In the genomic region with DNA sequence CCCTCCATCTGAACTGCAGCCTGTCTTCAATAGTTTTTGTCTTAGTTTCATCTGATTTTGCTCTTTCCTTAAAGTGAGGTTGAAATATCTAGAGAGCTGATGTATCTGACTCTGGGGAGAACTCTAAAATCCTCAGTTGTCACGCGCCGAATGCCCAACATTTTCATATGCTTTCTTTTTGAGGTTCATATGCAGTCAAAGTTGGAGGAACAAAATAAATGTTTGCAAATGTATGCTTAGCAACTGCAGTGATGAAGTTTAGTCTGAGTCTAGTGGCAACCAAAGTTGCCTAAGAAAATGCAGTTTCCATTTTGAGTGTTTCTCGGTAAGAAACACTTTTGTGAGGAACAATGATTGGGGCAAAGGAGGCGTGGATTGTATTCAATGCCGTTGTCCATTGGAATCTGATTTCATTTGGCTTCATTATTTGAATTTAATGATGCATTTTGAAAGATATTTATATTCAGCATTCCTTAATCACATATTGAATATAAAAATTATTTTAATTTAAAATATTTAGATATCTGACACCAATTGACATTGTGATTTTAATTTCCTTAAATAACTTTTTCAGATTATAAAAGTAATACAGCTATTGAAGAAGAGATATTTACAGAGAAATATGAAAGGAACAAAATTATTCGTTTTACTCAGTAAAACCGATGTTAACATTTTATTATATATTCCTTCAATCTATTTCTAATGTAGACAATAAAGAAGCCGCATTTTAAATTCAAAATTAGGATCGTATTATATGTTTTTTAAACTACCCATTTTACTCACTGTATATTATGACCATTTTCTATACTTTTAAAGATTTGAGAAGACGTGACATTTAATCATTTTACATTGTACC, we compare ENCODE assay signal across 15 cellular contexts.
DNase-seq lines count a peak whose midpoint lies in the region; ATAC-seq, FAIRE-seq and TF ChIP-seq lines count a peak whose summit lies in the region.
"Had no signal": no experiment of that assay in that cellular context is flagged by ENCODE, and none has a peak within 500 bp of the region (broad histone marks: within the 10 kb centered on the region; RNA-seq: fewer than 3 reads in every experiment).

No MANE protein-coding gene starts in this region.

- H3K4me2 ChIP-seq in A549 = no peak overlapping the region
- H3K4me2 ChIP-seq in KMS-11 = peak overlapping the region; percentile 52

- H3K36me3 ChIP-seq in KMS-11 (ENCODE audit: insufficient read depth) = no peaks in the 10 kb centered on the region
- H3K36me3 ChIP-seq: esophagus muscularis mucosa, vagina had no signal

- H4K20me1 ChIP-seq in KMS-11 (ENCODE audit: insufficient read depth) = no peaks in the 10 kb centered on the region

- TF ChIP-seq RAD21 in A549 (conservative IDR thresholded peaks at IDR 0.05 in 1 of 2, IDR thresholded peaks at IDR 0.05 in 1 of 2) = no peak

- no peaks in the 10 kb centered on the region for H3K27me3 ChIP-seq in KMS-11 (ENCODE audit: insufficient read depth, low read depth)
- H3K27me3 ChIP-seq: esophagus muscularis mucosa, vagina had no signal

- H3K4me3 ChIP-seq in A549 = no peak overlapping the region
- no peak overlapping the region for H3K4me3 ChIP-seq in KMS-11 (IDR thresholded peaks at IDR 0.05; ENCODE audit: insufficient read depth, low read depth, low read length)
- H3K4me3 ChIP-seq: esophagus muscularis mucosa, vagina had no signal

- 76% methylated on average over 11 of the region's 11 CpGs for WGBS in A549 (ENCODE audit: missing lambda C conversion rate)

- H3K4me1 ChIP-seq in A549 = no peaks in the 10 kb centered on the region
- H3K4me1 ChIP-seq in KMS-11 (ENCODE audit: low read depth, poor library complexity, severe bottlenecking) = peaks cover 54% of the 10 kb centered on the region

- H3K79me2 ChIP-seq in KMS-11 (ENCODE audit: insufficient read depth, low read depth) = no peaks in the 10 kb centered on the region

- H3K27ac ChIP-seq in A549 = no peak overlapping the region
- peak overlapping the region; percentile 86 for H3K27ac ChIP-seq in KMS-11
- H3K27ac ChIP-seq in caudate nucleus (ENCODE audit: low read depth, low read length) = peak overlapping the region; percentile 2
- H3K27ac ChIP-seq: esophagus muscularis mucosa, vagina had no signal

- H2AFZ ChIP-seq in KMS-11 (ENCODE audit: low read depth) = peak overlapping the region; percentile 36; the same call in 1 of the 2 replicates

- CTCF ChIA-PET in A549 (lab: Yijun Ruan, JAX) = no interaction called here

- no peaks in the 10 kb centered on the region for H3K9me3 ChIP-seq in A549
- H3K9me3 ChIP-seq: esophagus muscularis mucosa, vagina had no signal

- TF ChIP-seq CTCF in A549 (IDR thresholded peaks at IDR 0.05) (no peak), KMS-11 (conservative IDR thresholded peaks at IDR 0.05; ENCODE audit: low read depth, low read length) (no peak)

- ATAC-seq in A549 (no peak), HG03159 (IDR thresholded peaks at IDR 0.05; ENCODE audit: unreplicated experiment) (no peak)
- ATAC-seq: natural killer cell had no signal

- TF ChIP-seq EP300 in A549 (IDR thresholded peaks at IDR 0.05) = no peak

- DNase-seq in A549 (ENCODE audit: low read depth in 1 of 2, low spot score in 1 of 2) = no peak
- no peak for DNase-seq in caudate nucleus (lab: John Stamatoyannopoulos, UW)
- peak; percentile 44 for DNase-seq in midbrain (lab: John Stamatoyannopoulos, UW)
- no peak for DNase-seq in NCI-H2107 treated with DMSO at 0.1 percent for 48 hours (lab: John Stamatoyannopoulos, UW; ENCODE audit: unreplicated experiment)
- no peak for DNase-seq in hypothalamus (lab: John Stamatoyannopoulos, UW)
- no peak for DNase-seq in stimulated activated CD4-positive, alpha-beta T cell treated with anti-CD3 and anti-CD28 coated beads, Interleukin-15, amount 100 ng/mL, for 24 hours
- DNase-seq: activated CD4-positive, alpha-beta T cell treated with anti-CD3 and anti-CD28 coated beads for 4 hours; activated T-cell treated with anti-CD3 and anti-CD28 coated beads, Interleukin-2, amount 50 U/mL, for 48 hours; natural killer cell; right cardiac atrium; stimulated activated CD4-positive, alpha-beta T cell treated with anti-CD3 and anti-CD28 coated beads, Interleukin-4, amount 100 ng/mL, for 1 hour had no signal

- POLR2A ChIA-PET in A549 (lab: Yijun Ruan, JAX) = no interaction called here

- H3K9ac ChIP-seq in KMS-11 = peak overlapping the region; percentile 41; the same call in 1 of the 2 replicates

- TF ChIP-seq POLR2A in A549 (IDR thresholded peaks at IDR 0.05; ENCODE audit: low read length) = no peak

- FAIRE-seq in A549 (lab: Jason Lieb, UNC) = no peak

TF ChIP-seq in A549, 52 proteins besides CTCF, POLR2A, EP300 and RAD21:
- peak; percentile 44; the same call in 1 of the 2 replicates for TF ChIP-seq RNF2 (IDR thresholded peaks at IDR 0.05; ENCODE audit: borderline replicate concordance, low read depth)
- TF ChIP-seq, protein P1, sequence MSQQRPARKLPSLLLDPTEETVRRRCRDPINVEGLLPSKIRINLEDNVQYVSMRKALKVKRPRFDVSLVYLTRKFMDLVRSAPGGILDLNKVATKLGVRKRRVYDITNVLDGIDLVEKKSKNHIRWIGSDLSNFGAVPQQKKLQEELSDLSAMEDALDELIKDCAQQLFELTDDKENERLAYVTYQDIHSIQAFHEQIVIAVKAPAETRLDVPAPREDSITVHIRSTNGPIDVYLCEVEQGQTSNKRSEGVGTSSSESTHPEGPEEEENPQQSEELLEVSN (IDR thresholded peaks at IDR 0.05; ENCODE audit: borderline replicate concordance, low read depth) = no peak

Comparison
In these comparisons a context has a peak if more than half of its experiments do, and no peak if none do; other contexts are left out.
1. H3K27ac ChIP-seq: peak in KMS-11 (single experiment) and caudate nucleus (single experiment); none in A549 (0 of 2).